ENCODE assay signal across 29 cellular contexts in the genomic region with DNA sequence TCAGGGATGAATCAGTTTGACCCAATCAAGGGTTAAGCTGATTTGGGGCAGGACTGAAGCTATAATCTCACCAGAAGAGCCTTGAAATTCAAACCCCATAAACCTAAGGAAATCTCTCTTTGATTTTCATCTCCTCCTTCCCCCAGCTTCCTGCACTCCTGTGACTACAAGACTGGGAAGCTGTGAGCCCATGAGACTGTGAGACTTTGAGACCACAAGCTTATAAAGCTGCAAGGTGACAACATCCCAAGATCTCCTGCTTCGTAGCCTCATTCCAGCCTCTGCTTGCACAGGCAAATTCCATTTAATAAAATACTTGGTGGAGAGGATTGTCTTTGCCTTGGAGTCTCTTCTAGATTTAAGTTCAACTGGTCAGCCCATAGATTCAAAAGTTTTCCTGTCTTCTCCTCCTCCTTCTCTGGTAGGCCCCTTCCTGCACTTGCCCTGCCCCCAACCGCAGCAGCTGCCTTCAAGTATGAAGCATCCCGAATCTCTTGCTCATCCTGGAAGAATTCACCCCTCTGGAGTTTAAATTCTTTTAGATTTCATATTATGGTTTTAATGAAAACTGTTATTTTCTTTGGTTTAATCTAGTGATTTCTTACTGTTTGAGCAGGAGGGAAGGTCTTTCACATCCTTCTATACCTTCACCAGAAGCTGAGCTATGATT. TPM values are rescaled to one million over a fixed set of nuclear protein-coding genes. Genes with fewer than 3 reads are reported as not detected.
A peak's percentile ranks its signal among the peaks of the same experiment; 100 is the strongest.
DNase-seq lines count a peak whose midpoint lies in the region; ATAC-seq and TF ChIP-seq lines count a peak whose summit lies in the region.
"Had no signal": no experiment of that assay in that cellular context is flagged by ENCODE, and none has a peak within 500 bp of the region (broad histone marks: within the 10 kb centered on the region; RNA-seq: fewer than 3 reads in every experiment).

No MANE protein-coding gene starts in this region.

- peak overlapping the region; percentile 50; the same call in 1 of the 2 replicates for H3K4me2 ChIP-seq in IMR-90 (ENCODE audit: low read depth, low read length)
- H3K4me2 ChIP-seq: PC-9 had no signal

- POLR2A ChIA-PET in IMR-90 (lab: Charles Lee; ENCODE audit: unreplicated experiment) = no interaction called here

- no peak for TF ChIP-seq POLR2A in IMR-90 (IDR thresholded peaks at IDR 0.05; ENCODE audit: low read depth, low read length)

- no peaks in the 10 kb centered on the region for H4K20me1 ChIP-seq in IMR-90 (ENCODE audit: insufficient read depth, low read length)

- peak overlapping the region; percentile 96 for H2BK120ac ChIP-seq in IMR-90 (ENCODE audit: low read depth, low read length)

- H2AK9ac ChIP-seq in IMR-90 (replicated peaks; ENCODE audit: low read depth, low read length, poor library complexity) = peak overlapping the region; percentile 21

- peaks cover 11% of the 10 kb centered on the region for H3K36me3 ChIP-seq in IMR-90 (ENCODE audit: control insufficient read depth, insufficient read depth, low read length)
- H3K36me3 ChIP-seq: neutrophil had no signal

- H4K5ac ChIP-seq in IMR-90 (ENCODE audit: low read depth, low read length) = peak overlapping the region; percentile 70

- peak overlapping the region; percentile 87 for H3K18ac ChIP-seq in IMR-90 (ENCODE audit: low read depth, low read length)

- peak overlapping the region; percentile 99 for H2BK20ac ChIP-seq in IMR-90 (ENCODE audit: low read depth, low read length)

- H3K9me1 ChIP-seq in IMR-90 (ENCODE audit: insufficient read depth, low read length) = peaks cover 13% of the 10 kb centered on the region

- H2AK5ac ChIP-seq in IMR-90 (ENCODE audit: low read depth, low read length) = peak overlapping the region; percentile 88

- H3K4me3 Mint-ChIP-seq in glutamatergic neuron (ENCODE audit: unreplicated experiment) (no peak overlapping the region), T-helper 17 cell (no peak overlapping the region)
- H3K4me3 Mint-ChIP-seq: activated CD8-positive, alpha-beta T cell treated with anti-CD3 and anti-CD28 coated beads, Interleukin-2, amount 10 ng/mL, durations not matched to agents 7 days and 5 days; activated naive CD8-positive, alpha-beta T cell treated with anti-CD3 and anti-CD28 coated beads, Interleukin-2, amount 50 U/mL, for 24 hours; CD8-positive, alpha-beta T cell; effector memory CD8-positive, alpha-beta T cell; H9 had no signal

- CTCF ChIA-PET in IMR-90 (lab: Yijun Ruan, JAX) = interaction anchor here (1.0 to 1.2 kb wide), 2 partner anchors 95 to 473 kb away, joined by 3 to 4 read pairs; no protein-coding TSS in a partner anchor

- peak overlapping the region; percentile 95 for H2BK5ac ChIP-seq in IMR-90 (ENCODE audit: low read depth, low read length, poor library complexity, severe bottlenecking)

- H3K27ac ChIP-seq in IMR-90 (ENCODE audit: insufficient read depth, low read length) = peak overlapping the region; percentile 82
- H3K27ac ChIP-seq: neutrophil, PC-9 had no signal

- no TSS peak for BruUV-seq in IMR-90 (replicated peaks; lab: Mats Ljungman, UMichigan)

- no peak for TF ChIP-seq CTCF in AG10803 (conservative IDR thresholded peaks at IDR 0.05; ENCODE audit: low read length)
- TF ChIP-seq CTCF in IMR-90 (conservative IDR thresholded peaks at IDR 0.05; ENCODE audit: low read depth, low read length) = no peak
- TF ChIP-seq CTCF in choroid plexus epithelial cell (conservative IDR thresholded peaks at IDR 0.05; ENCODE audit: low read depth, low read length) = no peak
- TF ChIP-seq CTCF in glutamatergic neuron (IDR thresholded peaks at IDR 0.05; ENCODE audit: partially characterized antibody, unreplicated experiment) = no peak

- ATAC-seq in IMR-90 (ENCODE audit: low read depth) (peak; percentile 53), T-helper 17 cell (no peak)
- ATAC-seq: activated CD8-positive, alpha-beta T cell treated with anti-CD3 and anti-CD28 coated beads, Interleukin-2, amount 10 ng/mL, durations not matched to agents 7 days and 5 days; activated naive CD8-positive, alpha-beta T cell treated with anti-CD3 and anti-CD28 coated beads, Interleukin-2, amount 50 U/mL, for 24 hours; CD8-positive, alpha-beta T cell; effector memory CD8-positive, alpha-beta T cell; esophagus mucosa; HepG2 had no signal

- in situ Hi-C loops in IMR-90 (cut with MboI; ENCODE audit: low sequenced_read_pairs) = loop anchor here (10.0 kb wide), 1 partner anchor 782 kb away; no protein-coding TSS in a partner anchor

- H2AFZ ChIP-seq in IMR-90 (replicated peaks; ENCODE audit: low read length, poor library complexity) = peak overlapping the region; percentile 48
- H2AFZ ChIP-seq: PC-9 had no signal

- H4K91ac ChIP-seq in IMR-90 (ENCODE audit: insufficient read depth, low read depth, low read length) = peak overlapping the region; percentile 89

- H3K79me1 ChIP-seq in IMR-90 (ENCODE audit: low read depth in 1 of 2, low read length in 2 of 2) = peaks cover 5 to 46% of the 10 kb centered on the region in 2 experiments; a peak in 2 of 4 replicates

- H4K8ac ChIP-seq in IMR-90 (ENCODE audit: low read depth in 2 of 2, low read length in 2 of 2) = peak overlapping the region; percentile 61 to 90

- H3K14ac ChIP-seq in IMR-90 (replicated peaks; ENCODE audit: low read depth, low read length) = peak overlapping the region; percentile 90

- no peak overlapping the region for H3K27ac Mint-ChIP-seq in glutamatergic neuron (ENCODE audit: unreplicated experiment)
- H3K27ac Mint-ChIP-seq in T-helper 17 cell = no peak overlapping the region
- H3K27ac Mint-ChIP-seq: activated CD8-positive, alpha-beta T cell treated with anti-CD3 and anti-CD28 coated beads, Interleukin-2, amount 10 ng/mL, durations not matched to agents 7 days and 5 days; activated naive CD8-positive, alpha-beta T cell treated with anti-CD3 and anti-CD28 coated beads, Interleukin-2, amount 50 U/mL, for 24 hours; CD8-positive, alpha-beta T cell; effector memory CD8-positive, alpha-beta T cell; H9 had no signal

- no peak for TF ChIP-seq RAD21 in IMR-90 (IDR thresholded peaks at IDR 0.05; ENCODE audit: low read length)

- H3K4me3 ChIP-seq in AG10803 (ENCODE audit: low read length) = no peak overlapping the region
- no peak overlapping the region for H3K4me3 ChIP-seq in IMR-90 (ENCODE audit: insufficient read depth, low read depth, low read length)
- H3K4me3 ChIP-seq in choroid plexus epithelial cell (ENCODE audit: low read depth, low read length) = no peak overlapping the region
- H3K4me3 ChIP-seq: lung, PC-9, skin epidermis had no signal

- DNase-seq in AG10803 (ENCODE audit: low read depth) = peak; percentile 84
- peak; percentile 79 for DNase-seq in IMR-90
- peak; percentile 50 for DNase-seq in choroid plexus epithelial cell (ENCODE audit: low read depth)
- peak; percentile 45 for DNase-seq in non-pigmented ciliary epithelial cell (ENCODE audit: low read depth)
- DNase-seq in glutamatergic neuron = no peak
- no peak for DNase-seq in posterior vena cava (ENCODE audit: low spot score)
- no peak for DNase-seq in T-helper 17 cell
- DNase-seq: activated CD4-positive, alpha-beta T cell treated with anti-CD3 and anti-CD28 coated beads for 1 hour; activated CD8-positive, alpha-beta T cell treated with anti-CD3 and anti-CD28 coated beads, Interleukin-2, amount 10 ng/mL, durations not matched to agents 7 days and 5 days; activated gamma-delta T cell; activated naive CD8-positive, alpha-beta T cell treated with anti-CD3 and anti-CD28 coated beads, Interleukin-2, amount 50 U/mL, for 24 hours; AML-193; CD8-positive, alpha-beta T cell; DMS 273 treated with DMSO at 0.1 percent for 48 hours; effector memory CD8-positive, alpha-beta T cell; H9; NCI-H1092; NCI-H187 treated with DMSO at 0.1 percent for 48 hours; NCI-H524 treated with DMSO at 0.1 percent for 48 hours; NK-92 treated with Interleukin-12 subunit alpha and Interleukin-12 subunit beta, amount 100 ng/mL, for 24 hours; PC-9; SIG-M5; substantia nigra; T-helper 1 cell had no signal

- H2BK15ac ChIP-seq in IMR-90 (ENCODE audit: low read depth, low read length) = peak overlapping the region; percentile 92

- H3K4ac ChIP-seq in IMR-90 (ENCODE audit: low read depth, low read length) = peak overlapping the region; percentile 95

- peaks cover 13% of the 10 kb centered on the region for H3K4me1 ChIP-seq in IMR-90 (ENCODE audit: control insufficient read depth, insufficient read depth, low read length)

- H3K27me3 Mint-ChIP-seq in glutamatergic neuron (ENCODE audit: unreplicated experiment) (peaks cover 11% of the 10 kb centered on the region), T-helper 17 cell (peaks cover 35% of the 10 kb centered on the region)

- H3K9ac ChIP-seq in IMR-90 (ENCODE audit: low read depth, low read length) = no peak overlapping the region

- no CpG with 5 or more reads among the region's 3 CpGs for WGBS in IMR-90 (ENCODE audit: extremely low coverage in 2 of 2, insufficient read length in 1 of 2), 2 experiments

- intact Hi-C loops in IMR-90 (cut with micrococcal nuclease) = loop anchor here (10.0 kb wide), 1 partner anchor 248 kb away; no protein-coding TSS in a partner anchor
- intact Hi-C loops in posterior vena cava (cut with DNase I) = no loop called here

- H3K9me3 Mint-ChIP-seq in glutamatergic neuron (ENCODE audit: unreplicated experiment) = peaks cover 15% of the 10 kb centered on the region

- peaks cover 10% of the 10 kb centered on the region for H3K4me1 Mint-ChIP-seq in glutamatergic neuron (ENCODE audit: low read depth, unreplicated experiment)
- H3K4me1 Mint-ChIP-seq in T-helper 17 cell = no peaks in the 10 kb centered on the region
- H3K4me1 Mint-ChIP-seq: activated naive CD8-positive, alpha-beta T cell treated with anti-CD3 and anti-CD28 coated beads, Interleukin-2, amount 50 U/mL, for 24 hours had no signal

- dilution Hi-C loops in IMR-90 (cut with HindIII; ENCODE audit: low sequenced_read_pairs, unreplicated experiment) = no loop called here

- peak overlapping the region; percentile 86 for H3K56ac ChIP-seq in IMR-90 (ENCODE audit: extremely low read depth, insufficient read depth, low read length)

- H3K36me3 Mint-ChIP-seq in glutamatergic neuron (ENCODE audit: unreplicated experiment) (peaks cover 12% of the 10 kb centered on the region), T-helper 17 cell (ENCODE audit: low read depth) (peaks cover 2% of the 10 kb centered on the region)
- H3K36me3 Mint-ChIP-seq: CD8-positive, alpha-beta T cell had no signal

- H3K27me3 ChIP-seq in IMR-90 (ENCODE audit: control insufficient read depth, insufficient read depth, low read length) = no peaks in the 10 kb centered on the region

- H3K9me3 ChIP-seq in IMR-90 (ENCODE audit: control insufficient read depth, insufficient read depth, low read length) = peaks cover 5% of the 10 kb centered on the region
- no peaks in the 10 kb centered on the region for H3K9me3 ChIP-seq in T-helper 17 cell (ENCODE audit: control insufficient read depth, low read length, poor library complexity, severe bottlenecking)
- H3K9me3 ChIP-seq: neutrophil had no signal

- H3K23ac ChIP-seq in IMR-90 (ENCODE audit: low read depth, low read length) = peak overlapping the region; percentile 85

RNA-seq across cellular contexts. Expression of gene PAMR1, which starts 42.1 kb away (rescaled TPM):
- total RNA-seq in IMR-90 (2012; rRNA removed) (65.5 and 80.7 TPM in 2 replicates), glutamatergic neuron (ENCODE audit: unreplicated experiment) (10.6 TPM), posterior vena cava (10 to 100 TPM; 13.0 to 15.2 TPM), T-helper 17 cell (not detected)
- polyA plus RNA-seq in IMR-90 (2012; rRNA removed) = 67.5 and 70.7 TPM in 2 replicates
- polyA plus RNA-seq in IMR-90 (2012; cell fraction: cytosol; rRNA removed) = 61.3 and 83.4 TPM in 2 replicates
- 102 and 106 TPM in 2 replicates for polyA plus RNA-seq in IMR-90 (2012; cell fraction: nucleus; rRNA removed; ENCODE audit: low replicate concordance)
- total RNA-seq: activated CD8-positive, alpha-beta T cell treated with anti-CD3 and anti-CD28 coated beads, Interleukin-2, amount 10 ng/mL, durations not matched to agents 7 days and 5 days; CD8-positive, alpha-beta T cell; HepG2 had no signal
- polyA plus RNA-seq: HepG2 had no signal

Comparison
In these comparisons a context has a peak if more than half of its experiments do, and no peak if none do; other contexts are left out.
1. DNase-seq: peak in AG10803 (single experiment), IMR-90 (single experiment), choroid plexus epithelial cell (single experiment) and non-pigmented ciliary epithelial cell (single experiment); none in glutamatergic neuron (single experiment), posterior vena cava (single experiment) and T-helper 17 cell (0 of 3).
2. RNA of gene PAMR1, which starts 42.1 kb away (total RNA-seq): 65.5 to 80.7 TPM in IMR-90, 13.0 to 15.2 TPM in posterior vena cava and 10.6 TPM in glutamatergic neuron (single experiment); not detected in T-helper 17 cell; every median in the first group is over 10 times any median in the second.